In the genomic region with DNA sequence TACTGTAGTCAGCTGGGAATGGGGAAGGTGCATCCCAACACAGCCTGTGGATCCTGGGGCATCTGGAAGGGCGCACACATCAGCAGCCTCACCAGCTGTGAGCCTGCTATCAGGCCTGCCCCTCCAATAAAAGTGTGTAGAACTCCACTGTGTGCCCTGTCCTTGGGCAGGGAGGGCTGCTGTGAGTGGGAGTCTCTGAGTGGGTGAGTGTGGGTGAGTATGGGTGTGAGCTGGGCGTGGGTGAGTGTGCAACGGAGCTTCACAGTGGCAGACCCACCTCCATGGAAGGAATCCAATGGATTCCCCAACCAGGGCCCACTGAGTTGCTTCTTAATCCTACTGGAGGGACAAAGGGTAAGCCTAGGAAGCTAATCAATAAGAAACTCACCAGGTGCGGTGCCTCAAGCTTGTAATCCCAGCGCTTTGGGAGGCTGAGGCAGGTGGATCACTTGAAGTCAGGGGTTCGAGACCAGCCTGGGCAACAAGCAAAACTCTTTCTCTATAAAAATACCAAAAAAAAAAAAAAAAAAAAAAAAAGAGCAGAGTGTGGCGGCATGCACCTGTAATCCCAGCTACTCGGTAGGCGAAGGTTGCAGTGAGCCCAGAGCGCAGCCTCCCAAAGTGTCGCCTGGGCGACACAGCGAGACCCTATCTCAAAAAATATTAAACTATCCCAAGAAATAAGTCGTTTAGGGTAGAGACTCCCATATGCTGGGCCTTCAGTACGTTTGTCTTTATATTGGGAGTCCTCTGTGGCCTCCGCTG, we compare ENCODE assay signal across 1 cellular context.
TF ChIP-seq lines count a peak whose summit lies in the region.

No MANE protein-coding gene starts in this region.

TF ChIP-seq in A549, 52 proteins besides CTCF, POLR2A, EP300 and RAD21:
- TF ChIP-seq FOXS1 (CRISPR knock-in tag; IDR thresholded peaks at IDR 0.05) (no peak), CEBPB (IDR thresholded peaks at IDR 0.05) (no peak), PHF8 (IDR thresholded peaks at IDR 0.05; ENCODE audit: borderline replicate concordance, low read depth) (no peak), MAZ (IDR thresholded peaks at IDR 0.05; ENCODE audit: borderline replicate concordance, low read depth, low read length) (no peak), NFE2L2 (conservative IDR thresholded peaks at IDR 0.05; ENCODE audit: low read length) (no peak), HEYL (CRISPR knock-in tag; IDR thresholded peaks at IDR 0.05) (no peak), CBX8 (IDR thresholded peaks at IDR 0.05) (no peak), POLR2AphosphoS2 (conservative IDR thresholded peaks at IDR 0.05; ENCODE audit: low read length) (no peak), JUNB (IDR thresholded peaks at IDR 0.05) (no peak), NPAS2 (CRISPR knock-in tag; IDR thresholded peaks at IDR 0.05; ENCODE audit: borderline replicate concordance) (no peak), RCOR1 (IDR thresholded peaks at IDR 0.05; ENCODE audit: low read depth, low read length) (no peak), FOSB (CRISPR knock-in tag; IDR thresholded peaks at IDR 0.05) (no peak), KDM5A (IDR thresholded peaks at IDR 0.05) (no peak), FOSL2 (IDR thresholded peaks at IDR 0.05) (no peak), FOSL2 (CRISPR knock-in tag; IDR thresholded peaks at IDR 0.05) (no peak), HOXB5 (CRISPR knock-in tag; IDR thresholded peaks at IDR 0.05) (no peak)
- TF ChIP-seq, protein P1, sequence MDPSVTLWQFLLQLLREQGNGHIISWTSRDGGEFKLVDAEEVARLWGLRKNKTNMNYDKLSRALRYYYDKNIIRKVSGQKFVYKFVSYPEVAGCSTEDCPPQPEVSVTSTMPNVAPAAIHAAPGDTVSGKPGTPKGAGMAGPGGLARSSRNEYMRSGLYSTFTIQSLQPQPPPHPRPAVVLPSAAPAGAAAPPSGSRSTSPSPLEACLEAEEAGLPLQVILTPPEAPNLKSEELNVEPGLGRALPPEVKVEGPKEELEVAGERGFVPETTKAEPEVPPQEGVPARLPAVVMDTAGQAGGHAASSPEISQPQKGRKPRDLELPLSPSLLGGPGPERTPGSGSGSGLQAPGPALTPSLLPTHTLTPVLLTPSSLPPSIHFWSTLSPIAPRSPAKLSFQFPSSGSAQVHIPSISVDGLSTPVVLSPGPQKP (IDR thresholded peaks at IDR 0.05; ENCODE audit: low read depth, low read length) = no peak
- TF ChIP-seq, protein P2, sequence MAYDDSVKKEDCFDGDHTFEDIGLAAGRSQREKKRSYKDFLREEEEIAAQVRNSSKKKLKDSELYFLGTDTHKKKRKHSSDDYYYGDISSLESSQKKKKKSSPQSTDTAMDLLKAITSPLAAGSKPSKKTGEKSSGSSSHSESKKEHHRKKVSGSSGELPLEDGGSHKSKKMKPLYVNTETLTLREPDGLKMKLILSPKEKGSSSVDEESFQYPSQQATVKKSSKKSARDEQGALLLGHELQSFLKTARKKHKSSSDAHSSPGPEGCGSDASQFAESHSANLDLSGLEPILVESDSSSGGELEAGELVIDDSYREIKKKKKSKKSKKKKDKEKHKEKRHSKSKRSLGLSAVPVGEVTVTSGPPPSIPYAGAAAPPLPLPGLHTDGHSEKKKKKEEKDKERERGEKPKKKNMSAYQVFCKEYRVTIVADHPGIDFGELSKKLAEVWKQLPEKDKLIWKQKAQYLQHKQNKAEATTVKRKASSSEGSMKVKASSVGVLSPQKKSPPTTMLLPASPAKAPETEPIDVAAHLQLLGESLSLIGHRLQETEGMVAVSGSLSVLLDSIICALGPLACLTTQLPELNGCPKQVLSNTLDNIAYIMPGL (CRISPR knock-in tag; IDR thresholded peaks at IDR 0.05; ENCODE audit: borderline replicate concordance) = no peak
